Comparison of ENCODE assay signal across 1 cellular context in genomic region chr18:11908182-11909080, GRCh38.
TF ChIP-seq lines count a peak whose summit lies in the region.

MPPE1 (minus strand) TSS chr18:11908317; CDS start chr18:11897264, 11,053 bp downstream.

TF ChIP-seq in K562, 482 proteins besides CTCF, POLR2A, EP300 and RAD21 (continued from another document and continues in another):
- no peak for TF ChIP-seq FOXP4 (CRISPR knock-in tag; IDR thresholded peaks at IDR 0.05; ENCODE audit: borderline replicate concordance)
- no peak for TF ChIP-seq NELFE (IDR thresholded peaks at IDR 0.05; ENCODE audit: insufficient read depth, insufficient read length)
- no peak for TF ChIP-seq RHOXF2B (CRISPR knock-in tag; conservative IDR thresholded peaks at IDR 0.05)
- TF ChIP-seq BMI1 (IDR thresholded peaks at IDR 0.05; ENCODE audit: low read length): no peak
- TF ChIP-seq EP400 (IDR thresholded peaks at IDR 0.05): peak; percentile 72
- peak; percentile 67 for TF ChIP-seq CTBP1 (IDR thresholded peaks at IDR 0.05; ENCODE audit: borderline replicate concordance)
- TF ChIP-seq PCBP2 (IDR thresholded peaks at IDR 0.05; ENCODE audit: low read depth, low read length, poor library complexity, severe bottlenecking): no peak
- no peak for TF ChIP-seq RFX7 (CRISPR knock-in tag; IDR thresholded peaks at IDR 0.05)
- no peak for TF ChIP-seq BCLAF1 (IDR thresholded peaks at IDR 0.05; ENCODE audit: borderline replicate concordance in 1 of 2, control insufficient read depth in 1 of 2, low read depth in 2 of 2, low read length in 1 of 2)
- TF ChIP-seq HDAC6 (IDR thresholded peaks at IDR 0.05; ENCODE audit: low read depth, low read length): no peak; the same call in 1 of the 2 replicates
- TF ChIP-seq HIVEP1 (CRISPR knock-in tag; IDR thresholded peaks at IDR 0.05): no peak
- TF ChIP-seq FOXJ2 (tag; IDR thresholded peaks at IDR 0.05): no peak
- no peak for TF ChIP-seq FOXA1 (IDR thresholded peaks at IDR 0.05; ENCODE audit: borderline replicate concordance)
- no peak for TF ChIP-seq IRF1 (CRISPR knock-in tag; IDR thresholded peaks at IDR 0.05; ENCODE audit: borderline replicate concordance)
- peak; percentile 80 for TF ChIP-seq ZBTB17 (CRISPR knock-in tag; IDR thresholded peaks at IDR 0.05)
- TF ChIP-seq TAF9B (IDR thresholded peaks at IDR 0.05; ENCODE audit: partially characterized antibody): peak; percentile 57
- no peak for TF ChIP-seq ARID3A (IDR thresholded peaks at IDR 0.05; ENCODE audit: borderline replicate concordance, low read depth, low read length)
- no peak for TF ChIP-seq ZNF212 (CRISPR knock-in tag; IDR thresholded peaks at IDR 0.05)
- TF ChIP-seq ZNF263 (CRISPR knock-in tag; IDR thresholded peaks at IDR 0.05; ENCODE audit: borderline replicate concordance): peak; percentile 96
- no peak for TF ChIP-seq CEBPZ (IDR thresholded peaks at IDR 0.05; ENCODE audit: borderline replicate concordance, low read depth, low read length)
- peak; percentile 34 for TF ChIP-seq TBP (optimal IDR thresholded peaks at IDR 0.05; ENCODE audit: low read depth, low read length)
- TF ChIP-seq TCF7L2 (IDR thresholded peaks at IDR 0.05; ENCODE audit: low read depth, low read length): no peak
- TF ChIP-seq MBD2 (IDR thresholded peaks at IDR 0.05; ENCODE audit: borderline replicate concordance, low read depth): peak; percentile 32; the same call in 1 of the 2 replicates
- no peak for TF ChIP-seq XRCC3 (IDR thresholded peaks at IDR 0.05)
- TF ChIP-seq SREBF1 (IDR thresholded peaks at IDR 0.05; ENCODE audit: borderline replicate concordance, low read depth, low read length): no peak
- no peak for TF ChIP-seq E2F4 (CRISPR knock-in tag; IDR thresholded peaks at IDR 0.05; ENCODE audit: low read depth)
- TF ChIP-seq ZNF174 (CRISPR knock-in tag; IDR thresholded peaks at IDR 0.05): no peak
- TF ChIP-seq ZBTB34 (CRISPR knock-in tag; IDR thresholded peaks at IDR 0.05): no peak
- peak; percentile 55; the same call in 1 of the 2 replicates for TF ChIP-seq ESRRA (IDR thresholded peaks at IDR 0.05; ENCODE audit: borderline replicate concordance, low read depth)
- no peak for TF ChIP-seq TSHZ1 (CRISPR knock-in tag; IDR thresholded peaks at IDR 0.05)
- peak; percentile 32; the same call in 1 of the 2 replicates for TF ChIP-seq ARID1B (IDR thresholded peaks at IDR 0.05)
- no peak for TF ChIP-seq NFE2 (IDR thresholded peaks at IDR 0.05; ENCODE audit: low read depth)
- TF ChIP-seq MAX (CRISPR knock-in tag; IDR thresholded peaks at IDR 0.05): 0 out of 2 replicates have a peak, but pooled peaks have one; percentile 21
- no peak for TF ChIP-seq ZFP1 (CRISPR knock-in tag; IDR thresholded peaks at IDR 0.05)
- peak; percentile 25; the same call in 1 of the 2 replicates for TF ChIP-seq NR2C1 (IDR thresholded peaks at IDR 0.05)
- peak; percentile 42; the same call in 1 of the 2 replicates for TF ChIP-seq NR2C1 (tag; IDR thresholded peaks at IDR 0.05)
- no peak for TF ChIP-seq SRSF1 (IDR thresholded peaks at IDR 0.05; ENCODE audit: low read depth, low read length)
- peak in 1 of 2 experiments; percentile 68; a peak in 1 of 4 replicates for TF ChIP-seq MLLT1 (IDR thresholded peaks at IDR 0.05)
- no peak for TF ChIP-seq DMBX1 (CRISPR knock-in tag; IDR thresholded peaks at IDR 0.05; ENCODE audit: borderline replicate concordance)
- TF ChIP-seq MYBL2 (IDR thresholded peaks at IDR 0.05; ENCODE audit: low read depth): no peak
- no peak for TF ChIP-seq MYBL2 (CRISPR knock-in tag; IDR thresholded peaks at IDR 0.05; ENCODE audit: borderline replicate concordance)
- no peak for TF ChIP-seq ZNF24 (IDR thresholded peaks at IDR 0.05)
- TF ChIP-seq XRCC4 (IDR thresholded peaks at IDR 0.05; ENCODE audit: extremely low read depth, insufficient read depth, insufficient read length): no peak
- no peak for TF ChIP-seq CAMTA2 (CRISPR knock-in tag; conservative IDR thresholded peaks at IDR 0.05)
